21 cellular contexts compared by ENCODE assay signal in genomic region chr11:117498791-117499190, GRCh38.
A peak's percentile ranks its signal among the peaks of the same experiment; 100 is the strongest.
DNase-seq lines count a peak whose midpoint lies in the region; TF ChIP-seq lines count a peak whose summit lies in the region.
"Had no signal": no experiment of that assay in that cellular context is flagged by ENCODE, and none has a peak within 500 bp of the region (broad histone marks: within the 10 kb centered on the region; RNA-seq: fewer than 3 reads in every experiment).

No MANE protein-coding gene starts in this region.

- H3K27me3 ChIP-seq in dorsolateral prefrontal cortex, result no peaks in the 10 kb centered on the region
- H3K27me3 ChIP-seq: SJCRH30 had no signal

- no peak overlapping the region for H3K4me3 ChIP-seq in dorsolateral prefrontal cortex
- H3K4me3 ChIP-seq: SJCRH30, thoracic aorta had no signal

- intact Hi-C loops in dorsolateral prefrontal cortex (cut with DNase I), result loop anchor here (5.0 kb wide), 2 partner anchors 34 to 39 kb away; no protein-coding TSS in a partner anchor

- no peak for TF ChIP-seq CTCF in dorsolateral prefrontal cortex (IDR thresholded peaks at IDR 0.05 in 54 of 56, conservative IDR thresholded peaks at IDR 0.05 in 2 of 56; ENCODE audit: low read depth in 1 of 56, partially characterized antibody in 56 of 56)
- TF ChIP-seq CTCF in GM10266 (IDR thresholded peaks at IDR 0.05; ENCODE audit: control insufficient read depth, insufficient read depth, low read depth, missing control alignments), result no peak

- peak; percentile 20 for DNase-seq in DMS153 treated with DMSO at 0.1 percent for 48 hours (lab: John Stamatoyannopoulos, UW; ENCODE audit: unreplicated experiment)
- DNase-seq in NCI-H146 treated with DMSO at 0.1 percent for 48 hours (lab: John Stamatoyannopoulos, UW; ENCODE audit: unreplicated experiment), result peak; percentile 17
- peak; percentile 91 for DNase-seq in NCI-H510A treated with DMSO at 0.1 percent for 48 hours (lab: John Stamatoyannopoulos, UW)
- no peak for DNase-seq in dorsolateral prefrontal cortex
- no peak for DNase-seq in GM10266 (ENCODE audit: extremely low spot score)
- DNase-seq in SKM-1 (lab: John Stamatoyannopoulos, UW; ENCODE audit: unreplicated experiment), result no peak
- no peak for DNase-seq in stimulated activated naive CD4-positive, alpha-beta T cell (lab: John Stamatoyannopoulos, UW)
- no peak for DNase-seq in COR-L47 (lab: John Stamatoyannopoulos, UW)
- DNase-seq: activated CD4-positive, alpha-beta T cell treated with anti-CD3 and anti-CD28 coated beads for 36 hours; activated CD8-positive, alpha-beta memory T cell treated with anti-CD3 and anti-CD28 coated beads, Interleukin-2, amount 50 U/mL, for 48 hours; activated CD8-positive, alpha-beta T cell treated with anti-CD3 and anti-CD28 coated beads for 36 hours; activated naive CD4-positive, alpha-beta T cell treated with Interleukin-2 at 50 U/mL for 16 hours; caudate nucleus; cortex of kidney; effector memory CD8-positive, alpha-beta T cell; H7; NCI-H2081 treated with DMSO at 0.1 percent for 48 hours; SJCRH30; stimulated activated naive CD4-positive, alpha-beta T cell treated with Interleukin-2 at 50 U/mL for 16 hours; T-helper 9 cell had no signal

- H3K27ac ChIP-seq in dorsolateral prefrontal cortex, result peak overlapping the region in 51 of 59 donors; percentile 33 to 98 (median 91)
- H3K27ac ChIP-seq: SJCRH30, thoracic aorta had no signal

Comparison
In these comparisons a context has a peak if more than half of its experiments do, and no peak if none do; other contexts are left out.
1. DNase-seq: peak in DMS153 treated with DMSO at 0.1 percent for 48 hours (single experiment), NCI-H146 treated with DMSO at 0.1 percent for 48 hours (single experiment) and NCI-H510A treated with DMSO at 0.1 percent for 48 hours (single experiment); none in dorsolateral prefrontal cortex (0 of 10), GM10266 (single experiment), SKM-1 (single experiment), stimulated activated naive CD4-positive, alpha-beta T cell (0 of 6) and COR-L47 (single experiment).